21 cellular contexts compared by ENCODE assay signal in genomic region chr6:135644394-135644793, GRCh38.
DNase-seq lines count a peak whose midpoint lies in the region; ATAC-seq and FAIRE-seq lines count a peak whose summit lies in the region.
"Had no signal": no experiment of that assay in that cellular context is flagged by ENCODE, and none has a peak within 500 bp of the region (broad histone marks: within the 10 kb centered on the region; RNA-seq: fewer than 3 reads in every experiment).

No MANE protein-coding gene starts in this region.

- no peak overlapping the region for H3K4me3 Mint-ChIP-seq in activated CD4-positive, alpha-beta memory T cell treated with anti-CD3 and anti-CD28 coated beads, Interleukin-2, amount 10 ng/mL, durations not matched to agents 7 days and 5 days
- no peak overlapping the region for H3K4me3 Mint-ChIP-seq in activated CD4-positive, alpha-beta memory T cell treated with anti-CD3 and anti-CD28 coated beads for 36 hours
- no peak overlapping the region for H3K4me3 Mint-ChIP-seq in activated naive CD8-positive, alpha-beta T cell
- no peak overlapping the region for H3K4me3 Mint-ChIP-seq in activated naive CD8-positive, alpha-beta T cell treated with anti-CD3 and anti-CD28 coated beads for 36 hours
- H3K4me3 Mint-ChIP-seq in activated T-helper 2 cell treated with anti-CD3 and anti-CD28 coated beads, Interferon-gamma antibody, Interleukin-2, Interleukin-4, amounts not matched to agents 10 μg/mL and 5 μg/mL and 100 μg/mL, durations not matched to agents 14 hours and 24 hours and 36 hours (ENCODE audit: low read depth) = peak overlapping the region; percentile 92
- H3K4me3 Mint-ChIP-seq: CD4-positive, CD25-positive, alpha-beta regulatory T cell had no signal

- peak overlapping the region; percentile 1 for H3K27ac Mint-ChIP-seq in activated CD4-positive, alpha-beta memory T cell treated with anti-CD3 and anti-CD28 coated beads, Interleukin-2, amount 10 ng/mL, durations not matched to agents 7 days and 5 days
- H3K27ac Mint-ChIP-seq in activated CD4-positive, alpha-beta memory T cell treated with anti-CD3 and anti-CD28 coated beads for 36 hours = no peak overlapping the region
- peak overlapping the region; percentile 31 for H3K27ac Mint-ChIP-seq in activated naive CD8-positive, alpha-beta T cell
- H3K27ac Mint-ChIP-seq in activated naive CD8-positive, alpha-beta T cell treated with anti-CD3 and anti-CD28 coated beads for 36 hours = no peak overlapping the region
- H3K27ac Mint-ChIP-seq in activated T-helper 2 cell treated with anti-CD3 and anti-CD28 coated beads, Interferon-gamma antibody, Interleukin-2, Interleukin-4, amounts not matched to agents 10 μg/mL and 5 μg/mL and 100 μg/mL, durations not matched to agents 14 hours and 24 hours and 36 hours = peak overlapping the region; percentile 97
- H3K27ac Mint-ChIP-seq: CD4-positive, CD25-positive, alpha-beta regulatory T cell had no signal

- H3K36me3 Mint-ChIP-seq in activated CD4-positive, alpha-beta memory T cell treated with anti-CD3 and anti-CD28 coated beads, Interleukin-2, amount 10 ng/mL, durations not matched to agents 7 days and 5 days (ENCODE audit: low read depth) = peaks cover 33% of the 10 kb centered on the region
- H3K36me3 Mint-ChIP-seq in activated CD4-positive, alpha-beta memory T cell treated with anti-CD3 and anti-CD28 coated beads for 36 hours = no peaks in the 10 kb centered on the region
- peaks cover 13% of the 10 kb centered on the region for H3K36me3 Mint-ChIP-seq in activated naive CD8-positive, alpha-beta T cell
- H3K36me3 Mint-ChIP-seq in activated naive CD8-positive, alpha-beta T cell treated with anti-CD3 and anti-CD28 coated beads for 36 hours = peaks cover 40% of the 10 kb centered on the region
- H3K36me3 Mint-ChIP-seq in activated T-helper 2 cell treated with anti-CD3 and anti-CD28 coated beads, Interferon-gamma antibody, Interleukin-2, Interleukin-4, amounts not matched to agents 10 μg/mL and 5 μg/mL and 100 μg/mL, durations not matched to agents 14 hours and 24 hours and 36 hours (ENCODE audit: low read depth) = peaks cover 91% of the 10 kb centered on the region
- H3K36me3 Mint-ChIP-seq: CD4-positive, CD25-positive, alpha-beta regulatory T cell had no signal

- peaks cover 7% of the 10 kb centered on the region for H3K27me3 Mint-ChIP-seq in activated CD4-positive, alpha-beta memory T cell treated with anti-CD3 and anti-CD28 coated beads, Interleukin-2, amount 10 ng/mL, durations not matched to agents 7 days and 5 days
- H3K27me3 Mint-ChIP-seq in activated CD4-positive, alpha-beta memory T cell treated with anti-CD3 and anti-CD28 coated beads for 36 hours = no peaks in the 10 kb centered on the region
- peaks cover 1% of the 10 kb centered on the region for H3K27me3 Mint-ChIP-seq in activated naive CD8-positive, alpha-beta T cell
- H3K27me3 Mint-ChIP-seq in activated naive CD8-positive, alpha-beta T cell treated with anti-CD3 and anti-CD28 coated beads for 36 hours = peaks cover 6% of the 10 kb centered on the region
- no peaks in the 10 kb centered on the region for H3K27me3 Mint-ChIP-seq in activated T-helper 2 cell treated with anti-CD3 and anti-CD28 coated beads, Interferon-gamma antibody, Interleukin-2, Interleukin-4, amounts not matched to agents 10 μg/mL and 5 μg/mL and 100 μg/mL, durations not matched to agents 14 hours and 24 hours and 36 hours (ENCODE audit: low read depth)
- H3K27me3 Mint-ChIP-seq: CD4-positive, CD25-positive, alpha-beta regulatory T cell had no signal

- no peak for DNase-seq in activated CD4-positive, alpha-beta memory T cell treated with anti-CD3 and anti-CD28 coated beads, Interleukin-2, amount 10 ng/mL, durations not matched to agents 7 days and 5 days
- no peak for DNase-seq in activated CD4-positive, alpha-beta memory T cell treated with anti-CD3 and anti-CD28 coated beads for 36 hours
- no peak for DNase-seq in activated naive CD8-positive, alpha-beta T cell treated with anti-CD3 and anti-CD28 coated beads for 36 hours
- no peak for DNase-seq in activated T-helper 2 cell treated with anti-CD3 and anti-CD28 coated beads, Interferon-gamma antibody, Interleukin-2, Interleukin-4, amounts not matched to agents 10 μg/mL and 5 μg/mL and 100 μg/mL, durations not matched to agents 14 hours and 24 hours and 36 hours (ENCODE audit: low spot score)
- DNase-seq in RCC 7860 (ENCODE audit: low spot score) (no peak), left ventricle myocardium superior (no peak)
- DNase-seq: CD4-positive, CD25-positive, alpha-beta regulatory T cell; DMS153; DND-41; Karpas-422; NCI-H1092; NCI-H1417 treated with DMSO at 0.1 percent for 48 hours; NCI-H1694 treated with DMSO at 0.1 percent for 48 hours; NCI-H2081; NCI-H226; NCI-H510A; NCI-H69; SHP77 had no signal

- peaks cover 25% of the 10 kb centered on the region for H3K4me1 Mint-ChIP-seq in activated CD4-positive, alpha-beta memory T cell treated with anti-CD3 and anti-CD28 coated beads, Interleukin-2, amount 10 ng/mL, durations not matched to agents 7 days and 5 days
- peaks cover 28% of the 10 kb centered on the region for H3K4me1 Mint-ChIP-seq in activated CD4-positive, alpha-beta memory T cell treated with anti-CD3 and anti-CD28 coated beads for 36 hours (ENCODE audit: low read depth)
- peaks cover 32% of the 10 kb centered on the region for H3K4me1 Mint-ChIP-seq in activated naive CD8-positive, alpha-beta T cell (ENCODE audit: low read depth)
- H3K4me1 Mint-ChIP-seq in activated naive CD8-positive, alpha-beta T cell treated with anti-CD3 and anti-CD28 coated beads for 36 hours = peaks cover 35% of the 10 kb centered on the region
- H3K4me1 Mint-ChIP-seq in activated T-helper 2 cell treated with anti-CD3 and anti-CD28 coated beads, Interferon-gamma antibody, Interleukin-2, Interleukin-4, amounts not matched to agents 10 μg/mL and 5 μg/mL and 100 μg/mL, durations not matched to agents 14 hours and 24 hours and 36 hours (ENCODE audit: low read depth) = peaks cover 65% of the 10 kb centered on the region
- H3K4me1 Mint-ChIP-seq: CD4-positive, CD25-positive, alpha-beta regulatory T cell had no signal

- CTCF ChIA-PET in activated CD4-positive, alpha-beta memory T cell treated with anti-CD3 and anti-CD28 coated beads, Interleukin-2, amount 10 ng/mL, durations not matched to agents 7 days and 5 days (lab: Charles Lee) = interaction anchor here (0.7 kb wide), 1 partner anchor 591 kb away, joined by 3 read pairs; no protein-coding TSS in a partner anchor
- CTCF ChIA-PET in activated CD4-positive, alpha-beta memory T cell treated with anti-CD3 and anti-CD28 coated beads for 36 hours (lab: Charles Lee) = interaction anchor here (0.6 kb wide), 1 partner anchor 50 kb away, joined by 4 read pairs; no protein-coding TSS in a partner anchor

- FAIRE-seq in RCC 7860 (lab: Jason Lieb, UNC) = no peak
- FAIRE-seq: GM19239 had no signal

- ATAC-seq in left ventricle myocardium superior = no peak
- ATAC-seq: HCT116 had no signal

- peaks cover 17% of the 10 kb centered on the region for H3K9me3 Mint-ChIP-seq in activated CD4-positive, alpha-beta memory T cell treated with anti-CD3 and anti-CD28 coated beads, Interleukin-2, amount 10 ng/mL, durations not matched to agents 7 days and 5 days
- H3K9me3 Mint-ChIP-seq in activated CD4-positive, alpha-beta memory T cell treated with anti-CD3 and anti-CD28 coated beads for 36 hours = peaks cover 13% of the 10 kb centered on the region
- peaks cover 2% of the 10 kb centered on the region for H3K9me3 Mint-ChIP-seq in activated naive CD8-positive, alpha-beta T cell (ENCODE audit: low read depth)
- peaks cover 30% of the 10 kb centered on the region for H3K9me3 Mint-ChIP-seq in activated naive CD8-positive, alpha-beta T cell treated with anti-CD3 and anti-CD28 coated beads for 36 hours
- peaks cover 57% of the 10 kb centered on the region for H3K9me3 Mint-ChIP-seq in activated T-helper 2 cell treated with anti-CD3 and anti-CD28 coated beads, Interferon-gamma antibody, Interleukin-2, Interleukin-4, amounts not matched to agents 10 μg/mL and 5 μg/mL and 100 μg/mL, durations not matched to agents 14 hours and 24 hours and 36 hours

- POLR2A ChIA-PET in activated CD4-positive, alpha-beta memory T cell treated with anti-CD3 and anti-CD28 coated beads, Interleukin-2, amount 10 ng/mL, durations not matched to agents 7 days and 5 days (lab: Charles Lee) = no interaction called here
- POLR2A ChIA-PET in activated CD4-positive, alpha-beta memory T cell treated with anti-CD3 and anti-CD28 coated beads for 36 hours (lab: Charles Lee) = no interaction called here

- intact Hi-C loops in activated CD4-positive, alpha-beta memory T cell treated with anti-CD3 and anti-CD28 coated beads for 36 hours (cut with micrococcal nuclease) = loop anchor here (5.0 kb wide), 1 partner anchor 58 kb away; no protein-coding TSS in a partner anchor
- intact Hi-C loops in activated T-helper 2 cell treated with anti-CD3 and anti-CD28 coated beads, Interferon-gamma antibody, Interleukin-2, Interleukin-4, amounts not matched to agents 10 μg/mL and 5 μg/mL and 100 μg/mL, durations not matched to agents 14 hours and 24 hours and 36 hours (cut with micrococcal nuclease) = loop anchor here (5.0 to 10.0 kb wide), 2 partner anchors 208 to 470 kb away; partner anchors contain the start of gene PDE7B
- intact Hi-C loops in left ventricle myocardium superior (cut with micrococcal nuclease) = no loop called here

Comparison
In these comparisons a context has a peak if more than half of its experiments do, and no peak if none do; other contexts are left out.
1. H3K27ac Mint-ChIP-seq: peak in activated CD4-positive, alpha-beta memory T cell treated with anti-CD3 and anti-CD28 coated beads, Interleukin-2, amount 10 ng/mL, durations not matched to agents 7 days and 5 days (single experiment), activated naive CD8-positive, alpha-beta T cell (single experiment) and activated T-helper 2 cell treated with anti-CD3 and anti-CD28 coated beads, Interferon-gamma antibody, Interleukin-2, Interleukin-4, amounts not matched to agents 10 μg/mL and 5 μg/mL and 100 μg/mL, durations not matched to agents 14 hours and 24 hours and 36 hours (single experiment); none in activated CD4-positive, alpha-beta memory T cell treated with anti-CD3 and anti-CD28 coated beads for 36 hours (single experiment) and activated naive CD8-positive, alpha-beta T cell treated with anti-CD3 and anti-CD28 coated beads for 36 hours (single experiment).